Comparison of ENCODE assay signal across 28 cellular contexts in the genomic region with DNA sequence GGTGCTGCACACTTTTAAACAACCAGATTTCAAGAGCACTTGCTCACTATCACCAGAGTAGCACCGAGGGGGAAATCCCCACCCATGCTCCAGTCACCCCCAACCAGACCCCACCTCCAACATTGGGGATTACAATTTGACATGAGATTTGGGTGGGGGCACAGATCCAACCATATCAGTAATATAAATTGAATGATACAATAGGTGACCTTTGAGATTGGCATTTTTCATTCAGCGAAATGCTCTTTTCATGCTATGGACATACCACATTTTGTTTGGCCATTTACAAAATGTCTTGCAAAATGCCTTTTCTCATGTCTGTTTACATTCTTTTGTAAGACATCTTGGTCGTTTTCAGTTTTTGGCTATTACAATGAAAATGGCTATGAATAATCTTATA. TPM values are rescaled to one million over a fixed set of nuclear protein-coding genes. Genes with fewer than 3 reads are reported as not detected.
"Had no signal": no experiment of that assay in that cellular context is flagged by ENCODE, and none has a peak within 500 bp of the region (broad histone marks: within the 10 kb centered on the region; RNA-seq: fewer than 3 reads in every experiment).

No MANE protein-coding gene starts in this region.

- H3K9me3 ChIP-seq: body of pancreas, Peyer's patch had no signal

- H3K36me3 ChIP-seq: Peyer's patch had no signal

- H3K4me2 ChIP-seq: KMS-11 had no signal

- H3K27ac ChIP-seq: body of pancreas, KMS-11, Peyer's patch had no signal

- ATAC-seq: activated CD8-positive, alpha-beta T cell treated with anti-CD3 and anti-CD28 coated beads, Interleukin-2, amount 10 ng/mL, durations not matched to agents 7 days and 5 days; body of pancreas; PC-3 had no signal

- H3K4me3 ChIP-seq: body of pancreas, Peyer's patch had no signal

- H3K9ac ChIP-seq: KMS-11 had no signal

- H3K4me1 ChIP-seq: body of pancreas, Peyer's patch had no signal

- H3K27me3 ChIP-seq: body of pancreas, Peyer's patch had no signal

- DNase-seq: activated CD4-positive, alpha-beta T cell treated with anti-CD3 and anti-CD28 coated beads, Interleukin-2, amount 10 ng/mL, durations not matched to agents 24 days and 14 days; activated CD4-positive, alpha-beta T cell treated with anti-CD3 and anti-CD28 coated beads, Interleukin-2, amount 50 U/mL, for 4 hours; activated CD8-positive, alpha-beta T cell treated with anti-CD3 and anti-CD28 coated beads, Interleukin-2, amount 10 ng/mL, durations not matched to agents 7 days and 5 days; activated gamma-delta T cell; activated naive CD4-positive, alpha-beta T cell treated with Interleukin-2 at 50 U/mL for 16 hours; activated naive CD8-positive, alpha-beta T cell treated with anti-CD3 and anti-CD28 coated beads, Interleukin-2, amount 10 ng/mL, durations not matched to agents 7 days and 5 days; activated T-cell treated with anti-CD3 and anti-CD28 coated beads, Interleukin-2, amount 50 U/mL, for 24 hours; body of pancreas; central memory CD4-positive, alpha-beta T cell; MM.1S; MV-4-11; NCI-H1092; NCI-H1436 treated with DMSO at 0.1 percent for 48 hours; NCI-H1694 treated with DMSO at 0.1 percent for 48 hours; NCI-H2029 treated with DMSO at 0.1 percent for 48 hours; NCI-H2107; NCI-H2171; NCI-H510A; NCI-H526; NCI-H748 treated with DMSO at 0.1 percent for 48 hours; NK-92 treated with Interleukin-12 subunit alpha and Interleukin-12 subunit beta, amount 100 ng/mL, for 24 hours; PC-3; Peyer's patch; RPMI8226; T1000 had no signal

RNA-seq across cellular contexts. Expression of gene RYR2, which starts 23.9 kb away (rescaled TPM):
- total RNA-seq: activated CD8-positive, alpha-beta T cell treated with anti-CD3 and anti-CD28 coated beads, Interleukin-2, amount 10 ng/mL, durations not matched to agents 7 days and 5 days; activated naive CD8-positive, alpha-beta T cell treated with anti-CD3 and anti-CD28 coated beads, Interleukin-2, amount 10 ng/mL, durations not matched to agents 7 days and 5 days; bronchial epithelial cell; PC-3; T-helper 1 cell treated with Interleukin-12 subunit alpha and Interleukin-12 subunit beta and Interleukin-4 antibody, amounts not matched to agents 30 ng/mL and 1 ng/mL, for 36 hours had no signal
